In genomic region chr18:21105936-21106335, GRCh38 we compare ENCODE assay signal across 15 cellular contexts. TPM values are rescaled to one million over a fixed set of nuclear protein-coding genes. Genes with fewer than 3 reads are reported as not detected.
A peak's percentile ranks its signal among the peaks of the same experiment; 100 is the strongest.
DNase-seq lines count a peak whose midpoint lies in the region; ATAC-seq, FAIRE-seq and TF ChIP-seq lines count a peak whose summit lies in the region.
"Had no signal": no experiment of that assay in that cellular context is flagged by ENCODE, and none has a peak within 500 bp of the region (broad histone marks: within the 10 kb centered on the region; RNA-seq: fewer than 3 reads in every experiment).

No MANE protein-coding gene starts in this region.

- peaks cover 9 to 16% of the 10 kb centered on the region in 2 donors for H3K4me1 ChIP-seq in small intestine (ENCODE audit: control insufficient read depth in 2 of 2, insufficient read depth in 1 of 2, low read depth in 1 of 2, low read length in 1 of 2)

- no peak overlapping the region for H3K27ac Mint-ChIP-seq in HFFc6
- peak overlapping the region; percentile 31 for H3K27ac Mint-ChIP-seq in activated T-helper 17 cell treated with anti-CD3 and anti-CD28 coated beads, Interleukin-2, amount 50 U/mL, for 72 hours

- TF ChIP-seq CTCF in HFFc6 (IDR thresholded peaks at IDR 0.05) = no peak

- H3K36me3 Mint-ChIP-seq in activated T-cell treated with anti-CD3 and anti-CD28 coated beads, Interleukin-2, amount 50 U/mL, for 4 hours (ENCODE audit: insufficient read depth) = peaks cover 3% of the 10 kb centered on the region
- peaks cover 16% of the 10 kb centered on the region for H3K36me3 Mint-ChIP-seq in HFFc6 (ENCODE audit: low read depth)
- peaks cover 16% of the 10 kb centered on the region for H3K36me3 Mint-ChIP-seq in activated T-helper 17 cell treated with anti-CD3 and anti-CD28 coated beads, Interleukin-2, amount 50 U/mL, for 72 hours (ENCODE audit: low read depth)

- no peaks in the 10 kb centered on the region for H3K27me3 Mint-ChIP-seq in activated T-cell treated with anti-CD3 and anti-CD28 coated beads, Interleukin-2, amount 50 U/mL, for 4 hours (ENCODE audit: low read depth)
- H3K27me3 Mint-ChIP-seq in HFFc6 (ENCODE audit: insufficient read depth) = no peaks in the 10 kb centered on the region; the same call in 1 of the 2 replicates
- H3K27me3 Mint-ChIP-seq in activated T-helper 17 cell treated with anti-CD3 and anti-CD28 coated beads, Interleukin-2, amount 50 U/mL, for 72 hours = no peaks in the 10 kb centered on the region

- ATAC-seq in activated T-cell treated with anti-CD3 and anti-CD28 coated beads, Interleukin-2, amount 50 U/mL, for 4 hours = peak in 1 of 2 donors; percentile 36
- peak; percentile 56 for ATAC-seq in activated T-helper 17 cell treated with anti-CD3 and anti-CD28 coated beads, Interleukin-2, amount 50 U/mL, for 72 hours (replicated peaks)
- ATAC-seq: gastroesophageal sphincter, Panc1 had no signal

- H3K9me3 ChIP-seq in small intestine (ENCODE audit: control insufficient read depth, low read depth) = no peaks in the 10 kb centered on the region
- H3K9me3 ChIP-seq: gastroesophageal sphincter had no signal

- peak overlapping the region; percentile 20 for H3K4me3 Mint-ChIP-seq in activated T-cell treated with anti-CD3 and anti-CD28 coated beads, Interleukin-2, amount 50 U/mL, for 4 hours
- H3K4me3 Mint-ChIP-seq in HFFc6 = peak overlapping the region; percentile 31; the same call in 1 of the 2 replicates
- H3K4me3 Mint-ChIP-seq in activated T-helper 17 cell treated with anti-CD3 and anti-CD28 coated beads, Interleukin-2, amount 50 U/mL, for 72 hours = no peak overlapping the region

- WGBS in small intestine, 3 donors = 47 to 63% (median 56%) methylated on average over 3 of the region's 3 CpGs

- DNase-seq in activated T-cell treated with anti-CD3 and anti-CD28 coated beads, Interleukin-2, amount 50 U/mL, for 4 hours = no peak
- DNase-seq in activated T-cell treated with anti-CD3 and anti-CD28 coated beads, Interleukin-2, amount 50 U/mL, for 48 hours = no peak
- no peak for DNase-seq in HFFc6
- peak; percentile 33 for DNase-seq in small intestine
- DNase-seq in DMS53 (lab: John Stamatoyannopoulos, UW) = no peak
- DNase-seq in NOMO-1 treated with DMSO at 0.1 percent for 48 hours (lab: John Stamatoyannopoulos, UW; ENCODE audit: unreplicated experiment) = no peak
- DNase-seq in H4 (ENCODE audit: low spot score) = no peak
- DNase-seq: ACHN; activated effector memory CD4-positive, alpha-beta T cell treated with anti-CD3 and anti-CD28 coated beads, Interleukin-2, amount 50 U/mL, for 16 hours; cortex of kidney; NCI-H1417 treated with DMSO at 0.1 percent for 48 hours had no signal

- peak overlapping the region in 1 of 2 donors; percentile 44 for H3K27ac ChIP-seq in small intestine (ENCODE audit: low read depth in 1 of 2, low read length in 1 of 2)
- H3K27ac ChIP-seq: HL-60 had no signal

- no peak overlapping the region for H3K4me3 ChIP-seq in small intestine (ENCODE audit: low read depth in 1 of 2, low read length in 2 of 2)

- no peaks in the 10 kb centered on the region for H3K36me3 ChIP-seq in small intestine (ENCODE audit: control insufficient read depth in 2 of 2, insufficient read depth in 2 of 2, low read length in 2 of 2)
- H3K36me3 ChIP-seq: gastroesophageal sphincter had no signal

- H3K27me3 ChIP-seq in small intestine (ENCODE audit: control insufficient read depth in 2 of 2, insufficient read depth in 2 of 2, low read length in 2 of 2) = no peaks in the 10 kb centered on the region
- H3K27me3 ChIP-seq: gastroesophageal sphincter had no signal

- no peak for FAIRE-seq in small intestine (lab: Jason Lieb, UNC)

- peaks cover 29% of the 10 kb centered on the region for H3K4me1 Mint-ChIP-seq in activated T-cell treated with anti-CD3 and anti-CD28 coated beads, Interleukin-2, amount 50 U/mL, for 4 hours (ENCODE audit: low read depth)
- H3K4me1 Mint-ChIP-seq in HFFc6 (ENCODE audit: low read depth) = peaks cover 51% of the 10 kb centered on the region
- H3K4me1 Mint-ChIP-seq in activated T-helper 17 cell treated with anti-CD3 and anti-CD28 coated beads, Interleukin-2, amount 50 U/mL, for 72 hours = peaks cover 38% of the 10 kb centered on the region

- no peaks in the 10 kb centered on the region for H3K9me3 Mint-ChIP-seq in activated T-cell treated with anti-CD3 and anti-CD28 coated beads, Interleukin-2, amount 50 U/mL, for 4 hours
- H3K9me3 Mint-ChIP-seq in HFFc6 = no peaks in the 10 kb centered on the region
- H3K9me3 Mint-ChIP-seq in activated T-helper 17 cell treated with anti-CD3 and anti-CD28 coated beads, Interleukin-2, amount 50 U/mL, for 72 hours = no peaks in the 10 kb centered on the region

RNA-seq across cellular contexts. Expression of gene ROCK1, which starts 5.7 kb away (rescaled TPM):
- 10 to 100 TPM; 40.1 to 42.2 (median 40.6) TPM for total RNA-seq in activated T-cell treated with anti-CD3 and anti-CD28 coated beads, Interleukin-2, amount 50 U/mL, for 4 hours
- 10 to 100 TPM; 64.8 to 71.7 (median 67.1) TPM for total RNA-seq in HFFc6 (2021; fragmentation: NEBNext Ultra II Directional; extraction: Animal tissue kit (Norgen Biotek cat#: 25700))
- total RNA-seq in activated T-helper 17 cell treated with anti-CD3 and anti-CD28 coated beads, Interleukin-2, amount 50 U/mL, for 72 hours = 10 to 100 TPM; 51.3 to 61.3 TPM
- 10 to 100 TPM in 2 of 3 donors, 1 to 10 TPM in 1; 6.8 to 13.8 (median 11.0) TPM for polyA plus RNA-seq in small intestine
- 14.4 and 14.9 TPM in 2 replicates for total RNA-seq in H4 (2014; rRNA removed; shearing (Covaris generic))
